ENCODE assay signal across 19 cellular contexts in genomic region chr7:8109196-8110022, GRCh38.
DNase-seq lines count a peak whose midpoint lies in the region; ATAC-seq, FAIRE-seq and TF ChIP-seq lines count a peak whose summit lies in the region.
"Had no signal": no experiment of that assay in that cellular context is flagged by ENCODE, and none has a peak within 500 bp of the region (broad histone marks: within the 10 kb centered on the region; RNA-seq: fewer than 3 reads in every experiment).

No MANE protein-coding gene starts in this region.

- H3K4me2 ChIP-seq in K562 (ENCODE audit: insufficient read depth, low read length) = no peak overlapping the region

- no peak overlapping the region for H3K9ac ChIP-seq in K562 (ENCODE audit: insufficient read depth in 1 of 2, low read depth in 2 of 2, low read length in 2 of 2)

- H3K36me3 ChIP-seq in K562 (ENCODE audit: control insufficient read depth, insufficient read depth, low read length) (no peaks in the 10 kb centered on the region), left ventricle myocardium inferior (no peaks in the 10 kb centered on the region)
- H3K36me3 ChIP-seq: gastroesophageal sphincter, pancreas, thoracic aorta had no signal

- FAIRE-seq in K562 (lab: Jason Lieb, UNC) = no peak
- FAIRE-seq: pancreas had no signal

- no peak for TF ChIP-seq CTCF in AG10803 (conservative IDR thresholded peaks at IDR 0.05; ENCODE audit: low read length)
- TF ChIP-seq CTCF in K562 (IDR thresholded peaks at IDR 0.05 in 2 of 3, conservative IDR thresholded peaks at IDR 0.05 in 1 of 3; ENCODE audit: insufficient read depth in 2 of 3, low read depth in 1 of 3, low read length in 3 of 3) = no peak
- TF ChIP-seq CTCF in left ventricle myocardium inferior (IDR thresholded peaks at IDR 0.05; ENCODE audit: borderline replicate concordance) = no peak

- peak; percentile 26; the same call in 1 of the 3 replicates for ATAC-seq in K562
- ATAC-seq in GM21390 (IDR thresholded peaks at IDR 0.05; ENCODE audit: unreplicated experiment) = no peak
- ATAC-seq: gastroesophageal sphincter, pancreas had no signal

- H3K9me1 ChIP-seq in K562 (ENCODE audit: control insufficient read depth, insufficient read depth, low read length) = no peaks in the 10 kb centered on the region

- H3K4me3 ChIP-seq in AG10803 (ENCODE audit: low read length) = no peak overlapping the region
- H3K4me3 ChIP-seq in K562 = no peak overlapping the region
- no peak overlapping the region for H3K4me3 ChIP-seq in left ventricle myocardium inferior
- H3K4me3 ChIP-seq: dorsolateral prefrontal cortex, gastroesophageal sphincter, pancreas, thoracic aorta had no signal

- H4K20me1 ChIP-seq in K562 (replicated peaks; ENCODE audit: control insufficient read depth, insufficient read depth, low read length) = no peaks in the 10 kb centered on the region

- no peak for TF ChIP-seq POLR2A in K562 (conservative IDR thresholded peaks at IDR 0.05)

- CTCF ChIA-PET in K562 (lab: Yijun Ruan, JAX; ENCODE audit: low intra/inter-chr PET ratio) = no interaction called here

- 9% methylated on average over 4 of the region's 4 CpGs for WGBS in K562 (ENCODE audit: insufficient coverage, low coverage, missing lambda C conversion rate)

- intact Hi-C loops in K562 (cut with micrococcal nuclease) = loop anchor here (10.0 kb wide), 1 partner anchor 185 kb away; no protein-coding TSS in a partner anchor
- intact Hi-C loops in left ventricle myocardium inferior (cut with micrococcal nuclease) = no loop called here

- TF ChIP-seq RAD21 in K562 (CRISPR knock-in tag; conservative IDR thresholded peaks at IDR 0.05 in 1 of 2, IDR thresholded peaks at IDR 0.05 in 1 of 2) = no peak

- H2AFZ ChIP-seq in K562 (ENCODE audit: low read depth, low read length) = no peak overlapping the region

- no peak overlapping the region for H3K27ac ChIP-seq in K562 (ENCODE audit: extremely low read depth, low read depth, low read length)
- no peak overlapping the region for H3K27ac ChIP-seq in left ventricle myocardium inferior (replicated peaks)
- H3K27ac ChIP-seq: gastroesophageal sphincter, pancreas, RWPE1, thoracic aorta had no signal

- H3K27me3 ChIP-seq in K562 (ENCODE audit: control insufficient read depth in 2 of 2, insufficient read depth in 2 of 2, low read length in 2 of 2) (no peaks in the 10 kb centered on the region), left ventricle myocardium inferior (ENCODE audit: low read depth) (no peaks in the 10 kb centered on the region)
- H3K27me3 ChIP-seq: dorsolateral prefrontal cortex, gastroesophageal sphincter, pancreas had no signal

- no peaks in the 10 kb centered on the region for H3K79me2 ChIP-seq in K562 (ENCODE audit: control insufficient read depth, insufficient read depth, low read length)

- DNase-seq in AG10803 (ENCODE audit: low read depth) (peak; percentile 31), HS-27A (ENCODE audit: low read depth) (peak; percentile 19), K562 (ENCODE audit: extremely low read depth in 1 of 4, low spot score in 3 of 4) (no peak), islet precursor cell (peak; percentile 64), NCI-H446 treated with DMSO at 0.1 percent for 48 hours (lab: John Stamatoyannopoulos, UW) (no peak), UCSD-AML1 (lab: John Stamatoyannopoulos, UW; ENCODE audit: unreplicated experiment) (no peak), left ventricle myocardium inferior (no peak)
- DNase-seq: activated CD4-positive, alpha-beta T cell treated with anti-CD3 and anti-CD28 coated beads, Interleukin-2, amount 50 U/mL, for 1 hour; anterior cingulate cortex; dorsolateral prefrontal cortex; Karpas-422; NCI-H2029; NCI-H774; pancreas; stimulated activated CD4-positive, alpha-beta T cell treated with anti-CD3 and anti-CD28 coated beads, Interleukin-15, amount 100 ng/mL, for 24 hours had no signal

- no peak for TF ChIP-seq EP300 in K562 (IDR thresholded peaks at IDR 0.05; ENCODE audit: low read length)

- H3K9me3 ChIP-seq in K562 (replicated peaks; ENCODE audit: control insufficient read depth, insufficient read depth, low read depth, low read length) = no peaks in the 10 kb centered on the region
- H3K9me3 ChIP-seq in left ventricle myocardium inferior (replicated peaks) = no peaks in the 10 kb centered on the region
- H3K9me3 ChIP-seq: gastroesophageal sphincter, pancreas, thoracic aorta had no signal

- H3K4me1 ChIP-seq in K562 (replicated peaks in 1 of 2; ENCODE audit: control insufficient read depth in 2 of 2, insufficient read depth in 2 of 2, low read length in 2 of 2) (no peaks in the 10 kb centered on the region), left ventricle myocardium inferior (no peaks in the 10 kb centered on the region)
- H3K4me1 ChIP-seq: gastroesophageal sphincter, pancreas had no signal

- BruUV-seq in K562 (replicated peaks; lab: Mats Ljungman, UMichigan) = no TSS peak

- in situ Hi-C loops in K562 (cut with MboI) = no loop called here

- POLR2A ChIA-PET in K562 (lab: Yijun Ruan, JAX) = interaction anchor here (0.7 kb wide), 1 partner anchor 242 kb away, joined by 3 read pairs; no protein-coding TSS in a partner anchor

TF ChIP-seq in K562, 482 proteins besides CTCF, POLR2A, EP300 and RAD21:
- TF ChIP-seq, protein P1, sequence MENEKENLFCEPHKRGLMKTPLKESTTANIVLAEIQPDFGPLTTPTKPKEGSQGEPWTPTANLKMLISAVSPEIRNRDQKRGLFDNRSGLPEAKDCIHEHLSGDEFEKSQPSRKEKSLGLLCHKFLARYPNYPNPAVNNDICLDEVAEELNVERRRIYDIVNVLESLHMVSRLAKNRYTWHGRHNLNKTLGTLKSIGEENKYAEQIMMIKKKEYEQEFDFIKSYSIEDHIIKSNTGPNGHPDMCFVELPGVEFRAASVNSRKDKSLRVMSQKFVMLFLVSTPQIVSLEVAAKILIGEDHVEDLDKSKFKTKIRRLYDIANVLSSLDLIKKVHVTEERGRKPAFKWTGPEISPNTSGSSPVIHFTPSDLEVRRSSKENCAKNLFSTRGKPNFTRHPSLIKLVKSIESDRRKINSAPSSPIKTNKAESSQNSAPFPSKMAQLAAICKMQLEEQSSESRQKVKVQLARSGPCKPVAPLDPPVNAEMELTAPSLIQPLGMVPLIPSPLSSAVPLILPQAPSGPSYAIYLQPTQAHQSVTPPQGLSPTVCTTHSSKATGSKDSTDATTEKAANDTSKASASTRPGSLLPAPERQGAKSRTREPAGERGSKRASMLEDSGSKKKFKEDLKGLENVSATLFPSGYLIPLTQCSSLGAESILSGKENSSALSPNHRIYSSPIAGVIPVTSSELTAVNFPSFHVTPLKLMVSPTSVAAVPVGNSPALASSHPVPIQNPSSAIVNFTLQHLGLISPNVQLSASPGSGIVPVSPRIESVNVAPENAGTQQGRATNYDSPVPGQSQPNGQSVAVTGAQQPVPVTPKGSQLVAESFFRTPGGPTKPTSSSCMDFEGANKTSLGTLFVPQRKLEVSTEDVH (IDR thresholded peaks at IDR 0.05; ENCODE audit: low read depth, partially characterized antibody) = no peak
- TF ChIP-seq, protein P2, sequence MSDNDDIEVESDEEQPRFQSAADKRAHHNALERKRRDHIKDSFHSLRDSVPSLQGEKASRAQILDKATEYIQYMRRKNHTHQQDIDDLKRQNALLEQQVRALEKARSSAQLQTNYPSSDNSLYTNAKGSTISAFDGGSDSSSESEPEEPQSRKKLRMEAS (CRISPR knock-in tag; IDR thresholded peaks at IDR 0.05) = no peak
- TF ChIP-seq NCOA4 (IDR thresholded peaks at IDR 0.05; ENCODE audit: partially characterized antibody) (no peak), ZNF766 (CRISPR knock-in tag; conservative IDR thresholded peaks at IDR 0.05) (no peak), NCOA2 (IDR thresholded peaks at IDR 0.05; ENCODE audit: partially characterized antibody in 2 of 2) (no peak), ZNF175 (CRISPR knock-in tag; IDR thresholded peaks at IDR 0.05; ENCODE audit: low read depth) (no peak), ZNF133 (CRISPR knock-in tag; IDR thresholded peaks at IDR 0.05) (no peak), ZNF780A (CRISPR knock-in tag; IDR thresholded peaks at IDR 0.05) (no peak), PRMT5 (CRISPR knock-in tag; IDR thresholded peaks at IDR 0.05) (no peak), GTF2A2 (tag; IDR thresholded peaks at IDR 0.05) (no peak)
- TF ChIP-seq, protein P3, sequence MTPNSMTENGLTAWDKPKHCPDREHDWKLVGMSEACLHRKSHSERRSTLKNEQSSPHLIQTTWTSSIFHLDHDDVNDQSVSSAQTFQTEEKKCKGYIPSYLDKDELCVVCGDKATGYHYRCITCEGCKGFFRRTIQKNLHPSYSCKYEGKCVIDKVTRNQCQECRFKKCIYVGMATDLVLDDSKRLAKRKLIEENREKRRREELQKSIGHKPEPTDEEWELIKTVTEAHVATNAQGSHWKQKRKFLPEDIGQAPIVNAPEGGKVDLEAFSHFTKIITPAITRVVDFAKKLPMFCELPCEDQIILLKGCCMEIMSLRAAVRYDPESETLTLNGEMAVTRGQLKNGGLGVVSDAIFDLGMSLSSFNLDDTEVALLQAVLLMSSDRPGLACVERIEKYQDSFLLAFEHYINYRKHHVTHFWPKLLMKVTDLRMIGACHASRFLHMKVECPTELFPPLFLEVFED (CRISPR knock-in tag; conservative IDR thresholded peaks at IDR 0.05) = no peak
- TF ChIP-seq, protein P4, sequence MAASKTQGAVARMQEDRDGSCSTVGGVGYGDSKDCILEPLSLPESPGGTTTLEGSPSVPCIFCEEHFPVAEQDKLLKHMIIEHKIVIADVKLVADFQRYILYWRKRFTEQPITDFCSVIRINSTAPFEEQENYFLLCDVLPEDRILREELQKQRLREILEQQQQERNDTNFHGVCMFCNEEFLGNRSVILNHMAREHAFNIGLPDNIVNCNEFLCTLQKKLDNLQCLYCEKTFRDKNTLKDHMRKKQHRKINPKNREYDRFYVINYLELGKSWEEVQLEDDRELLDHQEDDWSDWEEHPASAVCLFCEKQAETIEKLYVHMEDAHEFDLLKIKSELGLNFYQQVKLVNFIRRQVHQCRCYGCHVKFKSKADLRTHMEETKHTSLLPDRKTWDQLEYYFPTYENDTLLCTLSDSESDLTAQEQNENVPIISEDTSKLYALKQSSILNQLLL (CRISPR knock-in tag; IDR thresholded peaks at IDR 0.05; ENCODE audit: borderline replicate concordance) = no peak

Comparison
In these comparisons a context has a peak if more than half of its experiments do, and no peak if none do; other contexts are left out.
1. DNase-seq: peak in AG10803 (single experiment), HS-27A (single experiment) and islet precursor cell (single experiment); none in K562 (0 of 4), NCI-H446 treated with DMSO at 0.1 percent for 48 hours (single experiment), UCSD-AML1 (single experiment) and left ventricle myocardium inferior (single experiment).